In the genomic region with DNA sequence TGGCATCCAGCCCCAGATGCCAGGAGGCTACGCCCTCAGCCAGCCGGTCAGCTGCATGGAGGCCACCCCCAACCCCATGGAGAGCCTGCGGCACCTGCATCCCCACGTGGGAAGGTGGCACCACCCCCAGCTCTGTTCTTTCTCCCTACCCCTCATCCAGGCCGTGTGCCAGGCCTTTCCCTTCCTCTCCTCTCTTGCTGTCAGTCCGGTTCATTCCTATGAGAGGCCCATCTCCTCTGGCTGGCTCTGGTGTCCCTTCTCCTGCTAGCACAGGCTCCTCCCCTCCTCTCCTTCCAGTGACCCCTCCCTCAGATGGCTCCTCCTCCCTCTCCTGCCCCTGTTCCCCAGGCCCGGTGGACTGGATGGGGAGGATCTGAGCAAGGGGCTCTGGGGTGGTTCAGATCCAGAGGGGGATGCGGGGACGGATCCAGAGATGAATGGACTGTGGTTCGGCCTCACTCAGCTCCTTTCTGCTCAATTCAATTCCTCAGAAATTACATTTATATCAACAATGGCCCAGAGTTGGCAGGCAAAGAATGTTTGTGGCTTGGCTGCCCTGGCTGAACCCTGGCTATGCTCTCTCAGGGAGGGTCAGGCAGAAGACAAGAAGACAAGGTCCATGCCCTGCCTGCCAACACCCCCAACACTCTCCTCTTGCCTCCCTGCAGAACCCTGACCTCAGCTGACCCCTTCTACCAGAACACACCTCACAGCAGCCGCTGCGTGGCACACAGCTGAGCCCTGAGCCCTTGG, we compare ENCODE assay signal across 10 cellular contexts. TPM values are rescaled to one million over a fixed set of nuclear protein-coding genes. Genes with fewer than 3 reads are reported as not detected.
DNase-seq lines count a peak whose midpoint lies in the region; ATAC-seq and TF ChIP-seq lines count a peak whose summit lies in the region.
"Had no signal": no experiment of that assay in that cellular context is flagged by ENCODE, and none has a peak within 500 bp of the region (broad histone marks: within the 10 kb centered on the region; RNA-seq: fewer than 3 reads in every experiment).

No MANE protein-coding gene starts in this region.

- H3K27me3 ChIP-seq in BE2C = no peaks in the 10 kb centered on the region

- H3K9me3 Mint-ChIP-seq in nephron progenitor cell = no peaks in the 10 kb centered on the region

- H3K4me3 Mint-ChIP-seq in nephron progenitor cell (peak overlapping the region; percentile 65), T-helper 17 cell (no peak overlapping the region)

- no peak for ATAC-seq in T-helper 17 cell
- ATAC-seq in omental fat pad (ENCODE audit: low FRiP score) = no peak

- H3K4me1 Mint-ChIP-seq in nephron progenitor cell (peaks cover 84% of the 10 kb centered on the region), T-helper 17 cell (peaks cover 10% of the 10 kb centered on the region)

- no peak overlapping the region for H3K4me3 ChIP-seq in BE2C (ENCODE audit: low read depth, low read length)
- H3K4me3 ChIP-seq: lower lobe of right lung had no signal

- H3K36me3 ChIP-seq in BE2C = no peaks in the 10 kb centered on the region
- H3K36me3 ChIP-seq: lower lobe of right lung had no signal

- H3K27ac Mint-ChIP-seq in nephron progenitor cell (no peak overlapping the region), T-helper 17 cell (no peak overlapping the region)

- H3K27me3 Mint-ChIP-seq in nephron progenitor cell (ENCODE audit: low read depth, poor library complexity) (peaks cover 10% of the 10 kb centered on the region), T-helper 17 cell (peaks cover 23% of the 10 kb centered on the region)

- peaks cover 4% of the 10 kb centered on the region; the same call in 1 of the 2 replicates for H3K4me1 ChIP-seq in BE2C

- H3K9me3 ChIP-seq in BE2C (no peaks in the 10 kb centered on the region), T-helper 17 cell (ENCODE audit: control insufficient read depth, low read length, poor library complexity, severe bottlenecking) (no peaks in the 10 kb centered on the region)
- H3K9me3 ChIP-seq: lower lobe of right lung had no signal

- TF ChIP-seq CTCF in BE2C (IDR thresholded peaks at IDR 0.05; ENCODE audit: low read depth, low read length) (no peak), nephron progenitor cell (IDR thresholded peaks at IDR 0.05) (no peak), omental fat pad (IDR thresholded peaks at IDR 0.05) (no peak)

- H3K36me3 Mint-ChIP-seq in nephron progenitor cell (ENCODE audit: low read depth) (peaks cover 5% of the 10 kb centered on the region), T-helper 17 cell (ENCODE audit: low read depth) (peaks cover 4% of the 10 kb centered on the region)

- DNase-seq in BE2C (peak; percentile 35), NCI-H510A treated with DMSO at 0.1 percent for 48 hours (lab: John Stamatoyannopoulos, UW) (peak; percentile 87), fibroblast of peridontal ligament (ENCODE audit: extremely low read depth) (peak; percentile 83), nephron progenitor cell (peak; percentile 59), T-helper 17 cell (no peak), midbrain (lab: John Stamatoyannopoulos, UW) (no peak), omental fat pad (ENCODE audit: low spot score) (no peak)
- DNase-seq in stimulated activated CD4-positive, alpha-beta T cell treated with anti-CD3 and anti-CD28 coated beads, Interleukin-2, amount 100 ng/mL, for 48 hours = no peak
- DNase-seq: lower lobe of right lung, NCI-H524 treated with DMSO at 0.1 percent for 48 hours had no signal

RNA-seq across cellular contexts. Expression of a gene that starts 18.5 kb away (rescaled TPM):
- polyA plus RNA-seq in BE2C (2012; ENCODE audit: insufficient read depth, insufficient read length, low read depth) = not detected
- total RNA-seq in T-helper 17 cell (not detected), omental fat pad (1 to 10 TPM; 1.1 to 2.0 (median 1.7) TPM)

Comparison
In these comparisons a context has a peak if more than half of its experiments do, and no peak if none do; other contexts are left out.
1. DNase-seq: peak in BE2C (single experiment), NCI-H510A treated with DMSO at 0.1 percent for 48 hours (single experiment), fibroblast of peridontal ligament (single experiment) and nephron progenitor cell (single experiment); none in T-helper 17 cell (0 of 3), midbrain (single experiment), omental fat pad (single experiment) and stimulated activated CD4-positive, alpha-beta T cell treated with anti-CD3 and anti-CD28 coated beads, Interleukin-2, amount 100 ng/mL, for 48 hours (0 of 2).